Comparison of ENCODE assay signal across 8 cellular contexts in genomic region chr1:155989242-155989991, GRCh38.
A peak's percentile ranks its signal among the peaks of the same experiment; 100 is the strongest.
DNase-seq lines count a peak whose midpoint lies in the region; ATAC-seq and TF ChIP-seq lines count a peak whose summit lies in the region.

No MANE protein-coding gene starts in this region.

- H3K4me1 ChIP-seq in NT2/D1 (ENCODE audit: insufficient read depth, insufficient read length) (peaks cover 7% of the 10 kb centered on the region), muscle layer of colon (ENCODE audit: insufficient read depth, low read length) (peaks cover 10% of the 10 kb centered on the region)

- TF ChIP-seq CTCF in GM12801 (IDR thresholded peaks at IDR 0.05; ENCODE audit: extremely low read depth, insufficient read length), result peak; percentile 96

- H3K9me3 ChIP-seq in NT2/D1 (ENCODE audit: insufficient read depth, low read length) (no peaks in the 10 kb centered on the region), muscle layer of colon (ENCODE audit: low read length) (no peaks in the 10 kb centered on the region)

- no peak overlapping the region for H3K9ac ChIP-seq in NT2/D1 (ENCODE audit: insufficient read length, low read depth)
- peak overlapping the region; percentile 18 for H3K9ac ChIP-seq in muscle layer of colon (ENCODE audit: low read length)

- no peak overlapping the region for H3K4me3 ChIP-seq in NT2/D1 (ENCODE audit: insufficient read length, low read depth)
- H3K4me3 ChIP-seq in muscle layer of colon (ENCODE audit: low read depth in 1 of 2, low read length in 2 of 2), result peak overlapping the region; percentile 41 to 59

- peak; percentile 71 for ATAC-seq in HG03439 (IDR thresholded peaks at IDR 0.05; ENCODE audit: unreplicated experiment)
- no peak for ATAC-seq in HG02623 (IDR thresholded peaks at IDR 0.05; ENCODE audit: unreplicated experiment)

- TF ChIP-seq POLR2A in erythroblast (IDR thresholded peaks at IDR 0.05; ENCODE audit: low read length), result no peak

- no peaks in the 10 kb centered on the region for H3K27me3 ChIP-seq in NT2/D1 (ENCODE audit: insufficient read depth, insufficient read length)
- H3K27me3 ChIP-seq in muscle layer of colon (ENCODE audit: control insufficient read depth in 1 of 2, insufficient read depth in 2 of 2, low read length in 2 of 2), result no peaks in the 10 kb centered on the region

- H3K36me3 ChIP-seq in NT2/D1 (ENCODE audit: insufficient read depth, insufficient read length, low read length), result no peaks in the 10 kb centered on the region
- H3K36me3 ChIP-seq in muscle layer of colon (ENCODE audit: insufficient read depth, low read length), result no peaks in the 10 kb centered on the region

- peak overlapping the region; percentile 48 for H3K27ac ChIP-seq in muscle layer of colon (ENCODE audit: low read depth, low read length)

- DNase-seq in NT2/D1 (ENCODE audit: low read depth, low spot score) (peak; percentile 66), erythroblast (lab: John Stamatoyannopoulos, UW) (peak; percentile 71 to 86)
- peak; percentile 88 for DNase-seq in activated CD8-positive, alpha-beta memory T cell treated with anti-CD3 and anti-CD28 coated beads, Interleukin-2, amount 50 U/mL, for 48 hours
- peak; percentile 84 for DNase-seq in stimulated activated CD8-positive, alpha-beta memory T cell treated with anti-CD3 and anti-CD28 coated beads, Interleukin-4, amount 100 ng/mL, for 48 hours
